8 cellular contexts compared by ENCODE assay signal in genomic region chr4:37802068-37802666, GRCh38. TPM values are rescaled to one million over a fixed set of nuclear protein-coding genes. Genes with fewer than 3 reads are reported as not detected.
DNase-seq lines count a peak whose midpoint lies in the region; ATAC-seq and TF ChIP-seq lines count a peak whose summit lies in the region.

No MANE protein-coding gene starts in this region.

- H3K9me3 Mint-ChIP-seq in natural killer cell = no peaks in the 10 kb centered on the region
- H3K9me3 Mint-ChIP-seq in stimulated activated memory B cell treated with anti-CD40 and anti-IgM and Interleukin-4, amounts not matched to agents 10 μg/mL and 1 μg/mL and 100 μg/mL, for 72 hours = no peaks in the 10 kb centered on the region

- DNase-seq in GDM1 (lab: John Stamatoyannopoulos, UW) = peak; percentile 27
- DNase-seq in NCI-H1092 (lab: John Stamatoyannopoulos, UW) = peak; percentile 66
- peak; percentile 84 for DNase-seq in SW480 (ENCODE audit: low spot score)
- peak; percentile 60 to 74 for DNase-seq in foreskin keratinocyte
- peak; percentile 15 for DNase-seq in pulmonary artery endothelial cell (ENCODE audit: low read depth, low spot score)
- no peak for DNase-seq in natural killer cell

- peaks cover 0 to 8% of the 10 kb centered on the region in 2 donors for H3K27me3 Mint-ChIP-seq in natural killer cell (ENCODE audit: low read depth in 2 of 2)
- H3K27me3 Mint-ChIP-seq in stimulated activated memory B cell treated with anti-CD40 and anti-IgM and Interleukin-4, amounts not matched to agents 10 μg/mL and 1 μg/mL and 100 μg/mL, for 72 hours = peaks cover 22% of the 10 kb centered on the region

- TF ChIP-seq CTCF in foreskin keratinocyte (conservative IDR thresholded peaks at IDR 0.05) (peak; percentile 94), natural killer cell (IDR thresholded peaks at IDR 0.05) (no peak)

- no peak overlapping the region for H3K4me3 Mint-ChIP-seq in natural killer cell
- no peak overlapping the region for H3K4me3 Mint-ChIP-seq in stimulated activated memory B cell treated with anti-CD40 and anti-IgM and Interleukin-4, amounts not matched to agents 10 μg/mL and 1 μg/mL and 100 μg/mL, for 72 hours

- H3K4me1 ChIP-seq in foreskin keratinocyte = no peaks in the 10 kb centered on the region

- no peak overlapping the region for H3K27ac Mint-ChIP-seq in natural killer cell
- H3K27ac Mint-ChIP-seq in stimulated activated memory B cell treated with anti-CD40 and anti-IgM and Interleukin-4, amounts not matched to agents 10 μg/mL and 1 μg/mL and 100 μg/mL, for 72 hours = no peak overlapping the region

- no peaks in the 10 kb centered on the region for H3K4me1 Mint-ChIP-seq in natural killer cell
- H3K4me1 Mint-ChIP-seq in stimulated activated memory B cell treated with anti-CD40 and anti-IgM and Interleukin-4, amounts not matched to agents 10 μg/mL and 1 μg/mL and 100 μg/mL, for 72 hours = no peaks in the 10 kb centered on the region

- H3K27me3 ChIP-seq in foreskin keratinocyte = peaks cover 4% of the 10 kb centered on the region

- no peak overlapping the region for H3K27ac ChIP-seq in foreskin keratinocyte

- intact Hi-C loops in natural killer cell (cut with micrococcal nuclease) = no loop called here

- H3K36me3 Mint-ChIP-seq in natural killer cell = no peaks in the 10 kb centered on the region
- no peaks in the 10 kb centered on the region for H3K36me3 Mint-ChIP-seq in stimulated activated memory B cell treated with anti-CD40 and anti-IgM and Interleukin-4, amounts not matched to agents 10 μg/mL and 1 μg/mL and 100 μg/mL, for 72 hours

- peak; percentile 94 for ATAC-seq in foreskin keratinocyte
- ATAC-seq in natural killer cell = no peak
- no peak for ATAC-seq in GM18519 (IDR thresholded peaks at IDR 0.05; ENCODE audit: low FRiP score, unreplicated experiment)
- ATAC-seq in stimulated activated memory B cell treated with anti-CD40 and anti-IgM and Interleukin-4, amounts not matched to agents 10 μg/mL and 1 μg/mL and 100 μg/mL, for 72 hours = no peak

RNA-seq across cellular contexts. Expression of gene PGM2, which starts 24.3 kb away (rescaled TPM):
- total RNA-seq in foreskin keratinocyte (27.7 and 31.1 TPM in 2 replicates), pulmonary artery endothelial cell (47.8 and 66.0 TPM in 2 replicates), natural killer cell (10 to 100 TPM; 18.7 to 31.9 (median 27.1) TPM)
- 13.6 and 17.8 TPM in 2 replicates for polyA plus RNA-seq in foreskin keratinocyte
